Comparison of ENCODE assay signal across 25 cellular contexts in the genomic region with DNA sequence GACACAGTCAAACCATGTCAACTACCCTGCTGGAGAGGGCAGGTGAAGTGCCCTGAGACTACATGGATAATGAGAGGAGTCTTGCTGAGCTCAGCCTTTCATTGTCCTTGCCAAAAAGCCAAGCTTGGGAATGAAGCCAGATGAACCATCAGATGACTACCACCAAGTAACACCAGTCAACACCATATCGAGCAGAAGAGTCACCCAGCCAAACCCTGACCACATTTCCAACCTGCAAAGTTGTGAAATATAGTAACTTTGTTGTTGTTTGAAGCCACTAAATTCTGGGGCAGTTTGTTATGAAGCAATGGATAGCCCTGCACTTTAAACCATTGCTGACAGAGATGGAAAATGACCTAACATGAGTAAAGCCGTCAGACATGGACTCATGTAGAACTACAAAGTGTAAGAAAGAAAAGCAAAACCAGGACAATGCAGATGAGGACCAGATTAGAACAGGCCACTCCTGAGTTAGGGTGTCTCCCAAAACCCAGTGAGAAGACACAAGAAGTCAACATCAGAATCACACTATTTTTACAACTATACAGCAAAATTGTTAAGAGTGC. TPM values are rescaled to one million over a fixed set of nuclear protein-coding genes. Genes with fewer than 3 reads are reported as not detected.
DNase-seq lines count a peak whose midpoint lies in the region; ATAC-seq, FAIRE-seq and TF ChIP-seq lines count a peak whose summit lies in the region.
"Had no signal": no experiment of that assay in that cellular context is flagged by ENCODE, and none has a peak within 500 bp of the region (broad histone marks: within the 10 kb centered on the region; RNA-seq: fewer than 3 reads in every experiment).

No MANE protein-coding gene starts in this region.

- DNase-seq in EL (peak; percentile 22), MV-4-11 (lab: John Stamatoyannopoulos, UW) (peak; percentile 13), natural killer cell (no peak), HTR-8/SVneo (ENCODE audit: insufficient read length, low spot score) (no peak), pons (ENCODE audit: low spot score) (no peak)
- DNase-seq: activated CD4-positive, alpha-beta T cell treated with anti-CD3 and anti-CD28 coated beads for 4 hours; activated naive CD8-positive, alpha-beta T cell treated with anti-CD3 and anti-CD28 coated beads for 36 hours; brain microvascular endothelial cell; CD4-positive, alpha-beta T cell; kidney glomerular epithelial cell; mesendoderm; naive thymus-derived CD4-positive, alpha-beta T cell; OCI-M1; ovary; SHP77 treated with DMSO at 0.1 percent for 48 hours; sigmoid colon; stimulated activated naive B cell treated with anti-CD40 and anti-IgM and Interleukin-4, amounts not matched to agents 10 μg/mL and 1 μg/mL and 100 μg/mL, for 72 hours; T-cell had no signal

- H3K27ac Mint-ChIP-seq in natural killer cell = peak overlapping the region in 1 of 2 donors; percentile 27
- no peak overlapping the region for H3K27ac Mint-ChIP-seq in stimulated activated memory B cell treated with anti-CD40 and anti-IgM and Interleukin-4, amounts not matched to agents 10 μg/mL and 1 μg/mL and 100 μg/mL, for 72 hours
- H3K27ac Mint-ChIP-seq: activated naive CD8-positive, alpha-beta T cell treated with anti-CD3 and anti-CD28 coated beads for 36 hours; activated T-helper 2 cell treated with anti-CD3 and anti-CD28 coated beads, Interferon-gamma antibody, Interleukin-2, Interleukin-4, amounts not matched to agents 10 μg/mL and 5 μg/mL and 100 μg/mL, durations not matched to agents 14 hours and 24 hours and 36 hours; CD4-positive, alpha-beta T cell; naive thymus-derived CD4-positive, alpha-beta T cell; stimulated activated naive B cell treated with anti-CD40 and anti-IgM and Interleukin-4, amounts not matched to agents 10 μg/mL and 1 μg/mL and 100 μg/mL, for 72 hours; T-cell had no signal

- FAIRE-seq in HTR-8/SVneo (lab: Jason Lieb, UNC) = no peak
- FAIRE-seq: endometrium, GM12892, TTC549 had no signal

- ATAC-seq in esophagus mucosa (peak; percentile 38), natural killer cell (peak; percentile 52 to 70 (median 53)), GM19395 (IDR thresholded peaks at IDR 0.05; ENCODE audit: unreplicated experiment) (no peak)
- no peak for ATAC-seq in stimulated activated memory B cell treated with anti-CD40 and anti-IgM and Interleukin-4, amounts not matched to agents 10 μg/mL and 1 μg/mL and 100 μg/mL, for 72 hours
- ATAC-seq: naive thymus-derived CD4-positive, alpha-beta T cell; stimulated activated naive B cell treated with anti-CD40 and anti-IgM and Interleukin-4, amounts not matched to agents 10 μg/mL and 1 μg/mL and 100 μg/mL, for 72 hours; T-cell had no signal

- no peaks in the 10 kb centered on the region for H3K36me3 Mint-ChIP-seq in natural killer cell
- H3K36me3 Mint-ChIP-seq in stimulated activated memory B cell treated with anti-CD40 and anti-IgM and Interleukin-4, amounts not matched to agents 10 μg/mL and 1 μg/mL and 100 μg/mL, for 72 hours = no peaks in the 10 kb centered on the region
- H3K36me3 Mint-ChIP-seq: T-cell had no signal

- intact Hi-C loops in natural killer cell (cut with micrococcal nuclease) = no loop called here

- H3K4me3 Mint-ChIP-seq in natural killer cell = no peak overlapping the region
- H3K4me3 Mint-ChIP-seq in stimulated activated memory B cell treated with anti-CD40 and anti-IgM and Interleukin-4, amounts not matched to agents 10 μg/mL and 1 μg/mL and 100 μg/mL, for 72 hours = no peak overlapping the region
- H3K4me3 Mint-ChIP-seq: activated naive CD8-positive, alpha-beta T cell treated with anti-CD3 and anti-CD28 coated beads for 36 hours; CD4-positive, alpha-beta T cell; naive thymus-derived CD4-positive, alpha-beta T cell; stimulated activated naive B cell treated with anti-CD40 and anti-IgM and Interleukin-4, amounts not matched to agents 10 μg/mL and 1 μg/mL and 100 μg/mL, for 72 hours; T-cell had no signal

- no peaks in the 10 kb centered on the region for H3K27me3 Mint-ChIP-seq in natural killer cell (ENCODE audit: low read depth in 2 of 2)
- no peaks in the 10 kb centered on the region for H3K27me3 Mint-ChIP-seq in stimulated activated memory B cell treated with anti-CD40 and anti-IgM and Interleukin-4, amounts not matched to agents 10 μg/mL and 1 μg/mL and 100 μg/mL, for 72 hours
- H3K27me3 Mint-ChIP-seq: CD4-positive, alpha-beta T cell; stimulated activated naive B cell treated with anti-CD40 and anti-IgM and Interleukin-4, amounts not matched to agents 10 μg/mL and 1 μg/mL and 100 μg/mL, for 72 hours had no signal

- no peak for TF ChIP-seq CTCF in natural killer cell (IDR thresholded peaks at IDR 0.05)

- no peaks in the 10 kb centered on the region for H3K9me3 Mint-ChIP-seq in natural killer cell
- peaks cover 5% of the 10 kb centered on the region for H3K9me3 Mint-ChIP-seq in stimulated activated memory B cell treated with anti-CD40 and anti-IgM and Interleukin-4, amounts not matched to agents 10 μg/mL and 1 μg/mL and 100 μg/mL, for 72 hours

- peaks cover 6 to 12% of the 10 kb centered on the region in 2 donors for H3K4me1 Mint-ChIP-seq in natural killer cell
- peaks cover 7% of the 10 kb centered on the region for H3K4me1 Mint-ChIP-seq in stimulated activated memory B cell treated with anti-CD40 and anti-IgM and Interleukin-4, amounts not matched to agents 10 μg/mL and 1 μg/mL and 100 μg/mL, for 72 hours

RNA-seq across cellular contexts. Expression of a gene that starts 12.5 kb away (rescaled TPM):
- total RNA-seq in esophagus mucosa (22.5 TPM), natural killer cell (10 to 100 TPM; 19.1 to 27.5 (median 26.4) TPM)

Comparison
In these comparisons a context has a peak if more than half of its experiments do, and no peak if none do; other contexts are left out.
1. DNase-seq: peak in EL (single experiment) and MV-4-11 (single experiment); none in natural killer cell (single experiment), HTR-8/SVneo (single experiment) and pons (single experiment).
2. ATAC-seq: peak in esophagus mucosa (single experiment) and natural killer cell (3 of 3); none in GM19395 (single experiment) and stimulated activated memory B cell treated with anti-CD40 and anti-IgM and Interleukin-4, amounts not matched to agents 10 μg/mL and 1 μg/mL and 100 μg/mL, for 72 hours (single experiment).